In the genomic region with DNA sequence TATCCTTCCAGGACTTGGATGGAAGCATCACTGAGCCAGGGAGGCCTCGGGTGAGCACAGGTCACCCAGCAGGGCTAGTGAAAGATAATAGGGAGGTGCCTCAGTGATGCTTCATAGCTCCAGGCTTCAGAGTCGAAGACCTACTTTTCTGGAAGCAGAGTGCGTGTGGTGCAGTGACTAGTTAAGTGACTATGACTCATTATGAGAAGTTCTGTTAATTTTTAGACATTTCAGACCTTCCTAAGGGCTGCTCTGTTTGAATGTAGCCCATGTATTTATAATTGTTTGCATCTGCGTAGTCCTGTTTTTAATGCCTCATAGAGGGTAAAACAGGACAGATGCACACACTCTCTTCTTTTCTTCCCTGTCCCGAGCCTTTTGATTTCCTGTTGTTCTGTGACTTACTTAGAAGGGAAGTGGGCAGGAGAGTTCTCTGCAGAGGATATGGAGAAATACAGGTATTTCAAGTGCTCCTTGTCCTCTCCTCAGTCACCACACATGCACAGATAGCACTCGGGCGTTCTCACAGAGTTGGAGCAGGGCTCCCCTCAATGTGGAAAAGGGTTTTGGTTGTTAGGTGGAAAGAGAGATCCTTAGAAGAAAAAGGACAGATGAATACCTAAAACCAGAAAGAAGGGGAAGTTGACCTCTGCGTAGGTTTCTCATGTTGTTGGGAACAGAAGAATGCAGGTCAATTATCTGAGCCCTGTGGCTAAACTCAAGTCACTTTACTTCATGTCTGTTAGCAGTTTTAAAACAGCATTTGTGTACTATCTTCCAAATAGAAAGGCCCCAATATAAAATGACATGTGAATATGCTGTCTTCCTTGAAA, we compare ENCODE assay signal across 7 cellular contexts. TPM values are rescaled to one million over a fixed set of nuclear protein-coding genes. Genes with fewer than 3 reads are reported as not detected.
DNase-seq lines count a peak whose midpoint lies in the region; ATAC-seq and TF ChIP-seq lines count a peak whose summit lies in the region.

No MANE protein-coding gene starts in this region.

- H3K4me1 ChIP-seq in gastroesophageal sphincter = peaks cover 0 to 10% (median 0%) of the 10 kb centered on the region in 3 donors

- no peaks in the 10 kb centered on the region for H3K9me3 ChIP-seq in gastroesophageal sphincter

- TF ChIP-seq EP300 in gastroesophageal sphincter (IDR thresholded peaks at IDR 0.05) = no peak

- H3K27ac ChIP-seq in gastroesophageal sphincter = no peak overlapping the region

- DNase-seq in NOMO-1 treated with DMSO at 0.1 percent for 48 hours (lab: John Stamatoyannopoulos, UW; ENCODE audit: unreplicated experiment) (peak; percentile 74), dermis blood vessel endothelial cell (peak; percentile 53), mesenteric fat pad (ENCODE audit: low spot score) (no peak)
- DNase-seq in stimulated activated CD4-positive, alpha-beta T cell treated with anti-CD3 and anti-CD28 coated beads, Interleukin-12 subunit alpha, Interleukin-12 subunit beta, amount 100 ng/mL, for 48 hours (ENCODE audit: low read depth in 2 of 3, low spot score in 1 of 3) = peak; percentile 19 to 33 (median 20)

- peak; percentile 98 for ATAC-seq in GM18858 (IDR thresholded peaks at IDR 0.05; ENCODE audit: unreplicated experiment)
- ATAC-seq in HG02588 (IDR thresholded peaks at IDR 0.05; ENCODE audit: unreplicated experiment) = peak; percentile 99
- no peak for ATAC-seq in gastroesophageal sphincter

- TF ChIP-seq POLR2A in gastroesophageal sphincter (IDR thresholded peaks at IDR 0.05) = no peak

- WGBS in gastroesophageal sphincter (ENCODE audit: low coverage in 1 of 2), 2 donors = 69 to 84% methylated on average over 5 to 8 of the region's 8 CpGs

- H3K4me3 ChIP-seq in gastroesophageal sphincter = no peak overlapping the region

- peaks cover 0 to 32% of the 10 kb centered on the region in 2 donors for H3K36me3 ChIP-seq in gastroesophageal sphincter

- no peaks in the 10 kb centered on the region for H3K27me3 ChIP-seq in gastroesophageal sphincter

- no peak for TF ChIP-seq CTCF in gastroesophageal sphincter (IDR thresholded peaks at IDR 0.05)

RNA-seq across cellular contexts. Expression of gene RALB, which starts 34.7 kb away (rescaled TPM):
- 235 and 269 TPM in 2 replicates for total RNA-seq in dermis blood vessel endothelial cell
- 10 to 100 TPM; 35.5 to 56.6 (median 53.4) TPM for total RNA-seq in gastroesophageal sphincter
- total RNA-seq in mesenteric fat pad = 50.8 TPM

RNA-seq across cellular contexts. Expression of gene INHBB, which starts 58.5 kb away (rescaled TPM):
- total RNA-seq in dermis blood vessel endothelial cell = 8.5 and 11.8 TPM in 2 replicates
- 1 to 10 TPM in 3 of 4 donors, under 1 TPM in 1; 0.31 to 8.4 (median 3.4) TPM for total RNA-seq in gastroesophageal sphincter
- total RNA-seq in mesenteric fat pad = 54.8 TPM
